Comparison of ENCODE assay signal across 1 cellular context in genomic region chr10:112461029-112461887, GRCh38.
A peak's percentile ranks its signal among the peaks of the same experiment; 100 is the strongest.
TF ChIP-seq lines count a peak whose summit lies in the region.

No MANE protein-coding gene starts in this region.

TF ChIP-seq in IMR-90, 13 proteins besides CTCF, POLR2A, EP300 and RAD21:
- no peak for TF ChIP-seq USF2 (IDR thresholded peaks at IDR 0.05; ENCODE audit: low read depth, low read length)
- peak; percentile 65; the same call in 1 of the 2 replicates for TF ChIP-seq BHLHE40 (IDR thresholded peaks at IDR 0.05; ENCODE audit: low read depth, low read length)
- TF ChIP-seq MXI1 (IDR thresholded peaks at IDR 0.05; ENCODE audit: borderline replicate concordance, low read depth, low read length): no peak
- TF ChIP-seq RFX5 (IDR thresholded peaks at IDR 0.05; ENCODE audit: low read depth, low read length): no peak
- peak; percentile 46 for TF ChIP-seq FOS (IDR thresholded peaks at IDR 0.05; ENCODE audit: low read depth, low read length)
- TF ChIP-seq RCOR1 (IDR thresholded peaks at IDR 0.05; ENCODE audit: insufficient replicate concordance, low read length): no peak
- TF ChIP-seq CEBPB (IDR thresholded peaks at IDR 0.05; ENCODE audit: low read depth, low read length): peak; percentile 95
